9 cellular contexts compared by ENCODE assay signal in genomic region chr20:35901678-35902544, GRCh38. TPM values are rescaled to one million over a fixed set of nuclear protein-coding genes. Genes with fewer than 3 reads are reported as not detected.
DNase-seq lines count a peak whose midpoint lies in the region; ATAC-seq and TF ChIP-seq lines count a peak whose summit lies in the region.
"Had no signal": no experiment of that assay in that cellular context is flagged by ENCODE, and none has a peak within 500 bp of the region (broad histone marks: within the 10 kb centered on the region; RNA-seq: fewer than 3 reads in every experiment).

No MANE protein-coding gene starts in this region.

- no peak overlapping the region for H4K91ac ChIP-seq in trophoblast cell (ENCODE audit: low read depth, low read length)

- H2BK5ac ChIP-seq in trophoblast cell (ENCODE audit: low read depth, low read length, poor library complexity) = no peak overlapping the region

- H3K79me2 ChIP-seq in PC-3 (ENCODE audit: low read length) (no peaks in the 10 kb centered on the region), trophoblast cell (ENCODE audit: control insufficient read depth, insufficient read depth, low read length, poor library complexity) (no peaks in the 10 kb centered on the region)

- no peaks in the 10 kb centered on the region for H3K27me3 Mint-ChIP-seq in endothelial cell (ENCODE audit: unreplicated experiment)

- no peak overlapping the region for H2BK12ac ChIP-seq in trophoblast cell (ENCODE audit: low read length)

- no CpG with 5 or more reads among the region's 4 CpGs for WGBS in trophoblast cell (ENCODE audit: extremely low coverage, insufficient coverage, insufficient read length)

- no peak overlapping the region for H4K12ac ChIP-seq in trophoblast cell (ENCODE audit: low read depth, low read length)

- peaks cover 47% of the 10 kb centered on the region for H3K36me3 Mint-ChIP-seq in endothelial cell (ENCODE audit: low read depth, unreplicated experiment)

- no peak overlapping the region for H2AK5ac ChIP-seq in trophoblast cell (ENCODE audit: low read length)

- H2AFZ ChIP-seq in PC-3 (ENCODE audit: low read length) = no peak overlapping the region
- no peak overlapping the region for H2AFZ ChIP-seq in trophoblast cell (ENCODE audit: insufficient read depth, low read length, poor library complexity)

- H3F3A ChIP-seq in PC-3 (ENCODE audit: low read length, unreplicated experiment) = no peaks in the 10 kb centered on the region

- H2BK120ac ChIP-seq in trophoblast cell (ENCODE audit: insufficient read depth, low read length, poor library complexity) = no peak overlapping the region

- H3K9ac ChIP-seq in PC-3 (ENCODE audit: low read length) (no peak overlapping the region), trophoblast cell (ENCODE audit: low read length) (no peak overlapping the region)

- H3K4me2 ChIP-seq in PC-3 (ENCODE audit: low read length) (peak overlapping the region; percentile 5; the same call in 1 of the 2 replicates), trophoblast cell (ENCODE audit: low read length) (no peak overlapping the region)

- H3K18ac ChIP-seq in trophoblast cell (ENCODE audit: low read length) = no peak overlapping the region

- H3K27ac ChIP-seq in PC-3 (ENCODE audit: low read length) (peak overlapping the region; percentile 48), trophoblast cell (ENCODE audit: low read depth, low read length) (no peak overlapping the region)
- H3K27ac ChIP-seq: upper lobe of left lung had no signal

- ATAC-seq in PC-3 = peak; percentile 100
- ATAC-seq in HG03469 (IDR thresholded peaks at IDR 0.05; ENCODE audit: unreplicated experiment) = no peak
- no peak for ATAC-seq in GM19395 (IDR thresholded peaks at IDR 0.05; ENCODE audit: unreplicated experiment)

- H3K23ac ChIP-seq in trophoblast cell (ENCODE audit: low read length) = no peak overlapping the region

- H4K8ac ChIP-seq in trophoblast cell (ENCODE audit: low read depth, low read length) = no peak overlapping the region

- DNase-seq in G401 (ENCODE audit: low spot score) (peak; percentile 52), PC-3 (peak; percentile 80), endothelial cell (ENCODE audit: low spot score) (no peak), trophoblast cell (peak; percentile 54 to 75), NCI-H2029 (lab: John Stamatoyannopoulos, UW) (no peak)
- no peak for DNase-seq in activated CD8-positive, alpha-beta memory T cell treated with anti-CD3 and anti-CD28 coated beads, Interleukin-2, amount 50 U/mL, for 4 hours
- DNase-seq: upper lobe of left lung had no signal

- peaks cover 17% of the 10 kb centered on the region for H3K4me1 Mint-ChIP-seq in endothelial cell (ENCODE audit: unreplicated experiment)

- H3K27me3 ChIP-seq in PC-3 (ENCODE audit: low read length) = no peaks in the 10 kb centered on the region
- H3K27me3 ChIP-seq in trophoblast cell (ENCODE audit: insufficient read depth, low read length) = no peaks in the 10 kb centered on the region
- H3K27me3 ChIP-seq: upper lobe of left lung had no signal

- H3K4me1 ChIP-seq in PC-3 (ENCODE audit: insufficient read depth, low read length) (peaks cover 16% of the 10 kb centered on the region), trophoblast cell (ENCODE audit: control insufficient read depth in 1 of 2, insufficient read depth in 2 of 2, low read length in 2 of 2) (peaks cover 0 to 5% of the 10 kb centered on the region in 2 experiments)

- H3K36me3 ChIP-seq in PC-3 (ENCODE audit: low read depth, low read length) (no peaks in the 10 kb centered on the region), trophoblast cell (ENCODE audit: control insufficient read depth in 1 of 2, insufficient read depth in 2 of 2, low read length in 2 of 2) (peaks cover 3 to 6% of the 10 kb centered on the region in 2 experiments)

- BruUV-seq in PC-3 (replicated peaks; lab: Mats Ljungman, UMichigan) = no TSS peak

- H3K4ac ChIP-seq in trophoblast cell (ENCODE audit: low read depth, low read length) = no peak overlapping the region

- H3K4me3 ChIP-seq in PC-3 (ENCODE audit: low read length) = no peak overlapping the region
- no peak overlapping the region for H3K4me3 ChIP-seq in trophoblast cell (ENCODE audit: low read depth, low read length)
- H3K4me3 ChIP-seq: upper lobe of left lung had no signal

- CTCF ChIA-PET in PC-3 (lab: Charles Lee) = interaction anchor here (1.0 kb wide), 1 partner anchor 45 kb away, joined by 3 read pairs; no protein-coding TSS in a partner anchor

- no peaks in the 10 kb centered on the region for H3K9me2 ChIP-seq in PC-3 (replicated peaks; ENCODE audit: low read length)

- POLR2A ChIA-PET in PC-3 (lab: Charles Lee; ENCODE audit: unreplicated experiment) = interaction anchor here (0.5 to 0.6 kb wide), 3 partner anchors 40 to 323 kb away, joined by 3 to 4 read pairs (median 3); no protein-coding TSS in a partner anchor

- peak overlapping the region; percentile 54 for H3K27ac Mint-ChIP-seq in endothelial cell (ENCODE audit: unreplicated experiment)

- H3K79me1 ChIP-seq in trophoblast cell (ENCODE audit: low read length) = no peaks in the 10 kb centered on the region

- no peaks in the 10 kb centered on the region for H3K9me3 Mint-ChIP-seq in endothelial cell (ENCODE audit: unreplicated experiment)

- no peak overlapping the region for H3K4me3 Mint-ChIP-seq in endothelial cell (ENCODE audit: unreplicated experiment)

- H3K14ac ChIP-seq in trophoblast cell (ENCODE audit: low read length) = no peak overlapping the region

- TF ChIP-seq CTCF in PC-3 (conservative IDR thresholded peaks at IDR 0.05; ENCODE audit: low read depth, low read length) = no peak
- no peak for TF ChIP-seq CTCF in endothelial cell (IDR thresholded peaks at IDR 0.05; ENCODE audit: unreplicated experiment)

- intact Hi-C loops in PC-3 (cut with micrococcal nuclease) = no loop called here

- no peaks in the 10 kb centered on the region for H4K20me1 ChIP-seq in PC-3 (ENCODE audit: low read length)

- H3K9me3 ChIP-seq in PC-3 (ENCODE audit: low read length) (no peaks in the 10 kb centered on the region), trophoblast cell (ENCODE audit: insufficient read depth, low read depth, low read length) (peaks cover 1% of the 10 kb centered on the region)
- H3K9me3 ChIP-seq: upper lobe of left lung had no signal

- in situ Hi-C loops in G401 (cut with HindIII; ENCODE audit: low sequenced_read_pairs) = no loop called here

RNA-seq across cellular contexts. Expression of gene SCAND1, which starts 52.4 kb away (rescaled TPM):
- total RNA-seq in G401 (2014; rRNA removed; shearing (Covaris generic)) = 83.0 and 147 TPM in 2 replicates
- total RNA-seq in PC-3 (2014; rRNA removed) (90.9 and 101 TPM in 2 replicates), endothelial cell (ENCODE audit: unreplicated experiment) (86.2 TPM)
- polyA plus RNA-seq in trophoblast cell (2013) = 59.4 and 60.8 TPM in 2 replicates

Comparison
In these comparisons a context has a peak if more than half of its experiments do, and no peak if none do; other contexts are left out.
1. DNase-seq: peak in G401 (single experiment), PC-3 (single experiment) and trophoblast cell (2 of 2); none in endothelial cell (single experiment), activated CD8-positive, alpha-beta memory T cell treated with anti-CD3 and anti-CD28 coated beads, Interleukin-2, amount 50 U/mL, for 4 hours (single experiment) and NCI-H2029 (single experiment).